2 cellular contexts compared by ENCODE assay signal in the genomic region with DNA sequence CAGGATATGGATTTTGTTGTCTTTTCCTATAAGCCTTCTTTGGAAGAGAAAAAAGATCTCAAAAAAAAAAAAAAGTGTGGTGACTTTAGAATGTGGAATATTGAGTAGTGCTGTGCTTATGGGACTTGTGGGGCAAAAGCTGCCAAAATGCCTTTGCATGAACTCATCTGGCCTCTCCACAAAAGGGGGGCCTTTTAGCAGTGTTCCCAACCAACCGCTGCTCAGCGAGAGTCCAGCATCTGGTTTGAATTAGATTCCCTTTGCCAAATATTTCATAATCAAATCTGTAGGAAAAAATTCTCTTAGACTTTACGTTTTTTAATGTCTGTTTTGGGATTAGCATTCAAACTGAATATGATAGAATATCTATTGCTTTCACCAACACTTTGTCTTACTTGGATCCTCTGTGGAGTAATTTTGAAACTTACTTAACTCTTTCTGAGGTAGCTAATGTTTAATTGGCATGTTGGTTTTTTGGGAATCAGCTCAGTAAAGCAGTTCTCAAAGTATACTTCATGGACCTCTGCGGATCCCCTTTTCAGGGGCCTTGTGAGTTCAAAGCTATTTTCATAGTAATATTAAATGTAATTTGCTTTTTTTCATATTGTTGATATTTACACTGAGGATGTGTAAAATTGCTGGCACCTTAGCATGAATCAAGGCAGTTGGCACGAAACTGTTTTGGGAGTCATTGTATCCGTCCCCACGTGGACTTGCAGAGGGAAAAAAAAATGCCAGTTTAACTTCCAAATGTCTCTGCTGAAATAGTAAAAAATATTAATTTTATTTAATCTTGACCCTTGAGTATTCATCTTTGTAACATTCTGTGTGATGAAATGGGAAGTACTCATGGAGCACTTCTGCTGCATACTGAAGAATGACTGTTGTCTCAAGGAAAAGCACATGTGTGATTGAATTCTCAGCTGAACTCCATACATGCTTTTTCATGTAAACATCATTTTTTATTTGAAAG.
TF ChIP-seq lines count a peak whose summit lies in the region.

No MANE protein-coding gene starts in this region.

TF ChIP-seq in GM23338, 12 proteins besides CTCF, POLR2A, EP300 and RAD21:
- no peak for TF ChIP-seq ZNF331 (CRISPR knock-in tag; IDR thresholded peaks at IDR 0.05; ENCODE audit: low read depth)
- TF ChIP-seq, protein P1, sequence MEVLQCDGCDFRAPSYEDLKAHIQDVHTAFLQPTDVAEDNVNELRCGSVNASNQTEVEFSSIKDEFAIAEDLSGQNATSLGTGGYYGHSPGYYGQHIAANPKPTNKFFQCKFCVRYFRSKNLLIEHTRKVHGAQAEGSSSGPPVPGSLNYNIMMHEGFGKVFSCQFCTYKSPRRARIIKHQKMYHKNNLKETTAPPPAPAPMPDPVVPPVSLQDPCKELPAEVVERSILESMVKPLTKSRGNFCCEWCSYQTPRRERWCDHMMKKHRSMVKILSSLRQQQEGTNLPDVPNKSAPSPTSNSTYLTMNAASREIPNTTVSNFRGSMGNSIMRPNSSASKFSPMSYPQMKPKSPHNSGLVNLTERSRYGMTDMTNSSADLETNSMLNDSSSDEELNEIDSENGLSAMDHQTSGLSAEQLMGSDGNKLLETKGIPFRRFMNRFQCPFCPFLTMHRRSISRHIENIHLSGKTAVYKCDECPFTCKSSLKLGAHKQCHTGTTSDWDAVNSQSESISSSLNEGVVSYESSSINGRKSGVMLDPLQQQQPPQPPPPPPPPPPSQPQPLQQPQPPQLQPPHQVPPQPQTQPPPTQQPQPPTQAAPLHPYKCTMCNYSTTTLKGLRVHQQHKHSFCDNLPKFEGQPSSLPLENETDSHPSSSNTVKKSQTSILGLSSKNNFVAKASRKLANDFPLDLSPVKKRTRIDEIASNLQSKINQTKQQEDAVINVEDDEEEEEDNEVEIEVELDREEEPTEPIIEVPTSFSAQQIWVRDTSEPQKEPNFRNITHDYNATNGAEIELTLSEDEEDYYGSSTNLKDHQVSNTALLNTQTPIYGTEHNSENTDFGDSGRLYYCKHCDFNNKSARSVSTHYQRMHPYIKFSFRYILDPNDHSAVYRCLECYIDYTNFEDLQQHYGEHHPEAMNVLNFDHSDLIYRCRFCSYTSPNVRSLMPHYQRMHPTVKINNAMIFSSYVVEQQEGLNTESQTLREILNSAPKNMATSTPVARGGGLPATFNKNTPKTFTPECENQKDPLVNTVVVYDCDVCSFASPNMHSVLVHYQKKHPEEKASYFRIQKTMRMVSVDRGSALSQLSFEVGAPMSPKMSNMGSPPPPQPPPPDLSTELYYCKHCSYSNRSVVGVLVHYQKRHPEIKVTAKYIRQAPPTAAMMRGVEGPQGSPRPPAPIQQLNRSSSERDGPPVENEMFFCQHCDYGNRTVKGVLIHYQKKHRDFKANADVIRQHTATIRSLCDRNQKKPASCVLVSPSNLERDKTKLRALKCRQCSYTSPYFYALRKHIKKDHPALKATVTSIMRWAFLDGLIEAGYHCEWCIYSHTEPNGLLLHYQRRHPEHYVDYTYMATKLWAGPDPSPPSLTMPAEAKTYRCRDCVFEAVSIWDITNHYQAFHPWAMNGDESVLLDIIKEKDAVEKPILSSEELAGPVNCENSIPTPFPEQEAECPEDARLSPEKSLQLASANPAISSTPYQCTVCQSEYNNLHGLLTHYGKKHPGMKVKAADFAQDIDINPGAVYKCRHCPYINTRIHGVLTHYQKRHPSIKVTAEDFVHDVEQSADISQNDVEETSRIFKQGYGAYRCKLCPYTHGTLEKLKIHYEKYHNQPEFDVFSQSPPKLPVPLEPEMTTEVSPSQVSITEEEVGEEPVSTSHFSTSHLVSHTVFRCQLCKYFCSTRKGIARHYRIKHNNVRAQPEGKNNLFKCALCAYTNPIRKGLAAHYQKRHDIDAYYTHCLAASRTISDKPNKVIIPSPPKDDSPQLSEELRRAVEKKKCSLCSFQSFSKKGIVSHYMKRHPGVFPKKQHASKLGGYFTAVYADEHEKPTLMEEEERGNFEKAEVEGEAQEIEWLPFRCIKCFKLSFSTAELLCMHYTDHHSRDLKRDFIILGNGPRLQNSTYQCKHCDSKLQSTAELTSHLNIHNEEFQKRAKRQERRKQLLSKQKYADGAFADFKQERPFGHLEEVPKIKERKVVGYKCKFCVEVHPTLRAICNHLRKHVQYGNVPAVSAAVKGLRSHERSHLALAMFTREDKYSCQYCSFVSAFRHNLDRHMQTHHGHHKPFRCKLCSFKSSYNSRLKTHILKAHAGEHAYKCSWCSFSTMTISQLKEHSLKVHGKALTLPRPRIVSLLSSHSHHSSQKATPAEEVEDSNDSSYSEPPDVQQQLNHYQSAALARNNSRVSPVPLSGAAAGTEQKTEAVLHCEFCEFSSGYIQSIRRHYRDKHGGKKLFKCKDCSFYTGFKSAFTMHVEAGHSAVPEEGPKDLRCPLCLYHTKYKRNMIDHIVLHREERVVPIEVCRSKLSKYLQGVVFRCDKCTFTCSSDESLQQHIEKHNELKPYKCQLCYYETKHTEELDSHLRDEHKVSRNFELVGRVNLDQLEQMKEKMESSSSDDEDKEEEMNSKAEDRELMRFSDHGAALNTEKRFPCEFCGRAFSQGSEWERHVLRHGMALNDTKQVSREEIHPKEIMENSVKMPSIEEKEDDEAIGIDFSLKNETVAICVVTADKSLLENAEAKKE (CRISPR knock-in tag; IDR thresholded peaks at IDR 0.05), result no peak
- no peak for TF ChIP-seq EZH2phosphoT487 (IDR thresholded peaks at IDR 0.05; ENCODE audit: unreplicated experiment)
- TF ChIP-seq NANOG (IDR thresholded peaks at IDR 0.05; ENCODE audit: borderline replicate concordance), result no peak
- TF ChIP-seq CREB1 (CRISPR knock-in tag; IDR thresholded peaks at IDR 0.05; ENCODE audit: low read depth), result no peak
- TF ChIP-seq, protein P2, sequence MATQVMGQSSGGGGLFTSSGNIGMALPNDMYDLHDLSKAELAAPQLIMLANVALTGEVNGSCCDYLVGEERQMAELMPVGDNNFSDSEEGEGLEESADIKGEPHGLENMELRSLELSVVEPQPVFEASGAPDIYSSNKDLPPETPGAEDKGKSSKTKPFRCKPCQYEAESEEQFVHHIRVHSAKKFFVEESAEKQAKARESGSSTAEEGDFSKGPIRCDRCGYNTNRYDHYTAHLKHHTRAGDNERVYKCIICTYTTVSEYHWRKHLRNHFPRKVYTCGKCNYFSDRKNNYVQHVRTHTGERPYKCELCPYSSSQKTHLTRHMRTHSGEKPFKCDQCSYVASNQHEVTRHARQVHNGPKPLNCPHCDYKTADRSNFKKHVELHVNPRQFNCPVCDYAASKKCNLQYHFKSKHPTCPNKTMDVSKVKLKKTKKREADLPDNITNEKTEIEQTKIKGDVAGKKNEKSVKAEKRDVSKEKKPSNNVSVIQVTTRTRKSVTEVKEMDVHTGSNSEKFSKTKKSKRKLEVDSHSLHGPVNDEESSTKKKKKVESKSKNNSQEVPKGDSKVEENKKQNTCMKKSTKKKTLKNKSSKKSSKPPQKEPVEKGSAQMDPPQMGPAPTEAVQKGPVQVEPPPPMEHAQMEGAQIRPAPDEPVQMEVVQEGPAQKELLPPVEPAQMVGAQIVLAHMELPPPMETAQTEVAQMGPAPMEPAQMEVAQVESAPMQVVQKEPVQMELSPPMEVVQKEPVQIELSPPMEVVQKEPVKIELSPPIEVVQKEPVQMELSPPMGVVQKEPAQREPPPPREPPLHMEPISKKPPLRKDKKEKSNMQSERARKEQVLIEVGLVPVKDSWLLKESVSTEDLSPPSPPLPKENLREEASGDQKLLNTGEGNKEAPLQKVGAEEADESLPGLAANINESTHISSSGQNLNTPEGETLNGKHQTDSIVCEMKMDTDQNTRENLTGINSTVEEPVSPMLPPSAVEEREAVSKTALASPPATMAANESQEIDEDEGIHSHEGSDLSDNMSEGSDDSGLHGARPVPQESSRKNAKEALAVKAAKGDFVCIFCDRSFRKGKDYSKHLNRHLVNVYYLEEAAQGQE (IDR thresholded peaks at IDR 0.05; ENCODE audit: unreplicated experiment), result no peak
- TF ChIP-seq JUNB (IDR thresholded peaks at IDR 0.05; ENCODE audit: unreplicated experiment), result no peak
TF ChIP-seq in GM23338: peak in this region for 0.

TF ChIP-seq in K562, 482 proteins besides CTCF, POLR2A, EP300 and RAD21:
- TF ChIP-seq ZC3H4 (CRISPR knock-in tag; IDR thresholded peaks at IDR 0.05; ENCODE audit: borderline replicate concordance), result no peak
- TF ChIP-seq GATA2 (CRISPR knock-in tag; IDR thresholded peaks at IDR 0.05), result no peak
- TF ChIP-seq PTBP1 (IDR thresholded peaks at IDR 0.05; ENCODE audit: low read depth, low read length), result no peak
- TF ChIP-seq NCOA4 (IDR thresholded peaks at IDR 0.05; ENCODE audit: partially characterized antibody), result no peak
- no peak for TF ChIP-seq ZNF436 (CRISPR knock-in tag; IDR thresholded peaks at IDR 0.05)
- no peak for TF ChIP-seq HMGN3 (IDR thresholded peaks at IDR 0.05; ENCODE audit: borderline replicate concordance, extremely low read depth, insufficient read length, low read depth, low read length)
TF ChIP-seq in K562: peak in this region for 0.
